In the genomic region with DNA sequence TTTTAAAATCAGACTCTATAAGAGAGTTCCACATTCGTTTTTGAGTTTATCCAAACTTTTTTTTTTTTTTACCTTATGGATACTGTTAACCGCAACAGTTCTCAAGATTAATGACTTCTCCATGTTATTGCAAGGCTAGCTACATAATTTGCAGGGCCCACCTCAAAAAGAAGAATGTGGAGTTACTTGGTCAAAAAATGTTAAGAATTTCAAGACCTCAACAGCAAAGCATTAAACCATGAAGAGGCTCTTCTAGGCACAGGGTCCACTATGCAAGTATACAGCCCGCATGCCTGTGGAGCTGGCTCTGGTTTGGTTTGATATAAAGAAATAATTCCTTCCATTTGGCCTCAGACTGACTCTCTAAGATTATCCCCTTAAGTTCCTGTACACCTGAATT, we compare ENCODE assay signal across 26 cellular contexts.
"Had no signal": no experiment of that assay in that cellular context is flagged by ENCODE, and none has a peak within 500 bp of the region (broad histone marks: within the 10 kb centered on the region; RNA-seq: fewer than 3 reads in every experiment).

No MANE protein-coding gene starts in this region.

- H3K27me3 Mint-ChIP-seq: stimulated activated naive CD8-positive, alpha-beta T cell treated with anti-CD3 and anti-CD28 coated beads, Interleukin-15, Interleukin-2, amounts not matched to agents 100 ng/mL and 50 ng/mL, for 24 hours had no signal

- H3K27ac Mint-ChIP-seq: naive thymus-derived CD8-positive, alpha-beta T cell; nephron; stimulated activated effector memory CD8-positive, alpha-beta T cell treated with anti-CD3 and anti-CD28 coated beads, Interleukin-12 subunit alpha, Interleukin-12 subunit beta, amount 100 ng/mL, for 72 hours; stimulated activated naive CD8-positive, alpha-beta T cell treated with anti-CD3 and anti-CD28 coated beads, Interleukin-15, Interleukin-2, amounts not matched to agents 100 ng/mL and 50 ng/mL, for 24 hours had no signal

- H3K27me3 ChIP-seq: hepatocyte, left lung, pancreas, spleen, suprapubic skin, tibial artery, uterus had no signal

- H3K36me3 Mint-ChIP-seq: naive thymus-derived CD8-positive, alpha-beta T cell; stimulated activated effector memory CD8-positive, alpha-beta T cell treated with anti-CD3 and anti-CD28 coated beads, Interleukin-12 subunit alpha, Interleukin-12 subunit beta, amount 100 ng/mL, for 72 hours had no signal

- H3K9me3 ChIP-seq: left lung, lower lobe of right lung, pancreas, prostate gland, suprapubic skin, thoracic aorta, tibial artery, uterus had no signal

- H3K4me3 ChIP-seq: hepatocyte, left lung, lower lobe of right lung, pancreas, prostate gland, spleen, suprapubic skin, thoracic aorta, tibial artery, uterus had no signal

- H3K27ac ChIP-seq: hepatocyte, left lung, lower lobe of right lung, pancreas, prostate gland, spleen, suprapubic skin, thoracic aorta, tibial artery, uterus had no signal

- H3K4me1 ChIP-seq: left lung, lower lobe of right lung, pancreas, prostate gland, spleen, suprapubic skin, tibial artery, uterus had no signal

- H3K36me3 ChIP-seq: left lung, lower lobe of right lung, pancreas, prostate gland, spleen, suprapubic skin, thoracic aorta, tibial artery, uterus had no signal

- H3K9me3 Mint-ChIP-seq: nephron; neural crest cell; stimulated activated effector memory CD8-positive, alpha-beta T cell treated with anti-CD3 and anti-CD28 coated beads, Interleukin-12 subunit alpha, Interleukin-12 subunit beta, amount 100 ng/mL, for 72 hours; stimulated activated naive CD8-positive, alpha-beta T cell treated with anti-CD3 and anti-CD28 coated beads, Interleukin-15, Interleukin-2, amounts not matched to agents 100 ng/mL and 50 ng/mL, for 24 hours had no signal

- DNase-seq: left colon; left lung; lower lobe of right lung; mammary epithelial cell; mesenchymal stem cell; midbrain; naive thymus-derived CD8-positive, alpha-beta T cell; nucleus accumbens; pancreas; posterior cingulate gyrus; retina; right cardiac atrium; small intestine; spleen; stimulated activated CD4-positive, alpha-beta T cell treated with anti-CD3 and anti-CD28 coated beads, Interleukin-4, amount 100 ng/mL, for 24 hours; stimulated activated naive CD4-positive, alpha-beta T cell; tibial artery; uterus had no signal

- H3K4me3 Mint-ChIP-seq: naive thymus-derived CD8-positive, alpha-beta T cell; nephron; neural crest cell; stimulated activated effector memory CD8-positive, alpha-beta T cell treated with anti-CD3 and anti-CD28 coated beads, Interleukin-12 subunit alpha, Interleukin-12 subunit beta, amount 100 ng/mL, for 72 hours; stimulated activated naive CD8-positive, alpha-beta T cell treated with anti-CD3 and anti-CD28 coated beads, Interleukin-15, Interleukin-2, amounts not matched to agents 100 ng/mL and 50 ng/mL, for 24 hours had no signal

- H3K4me1 Mint-ChIP-seq: naive thymus-derived CD8-positive, alpha-beta T cell; nephron; neural crest cell; stimulated activated effector memory CD8-positive, alpha-beta T cell treated with anti-CD3 and anti-CD28 coated beads, Interleukin-12 subunit alpha, Interleukin-12 subunit beta, amount 100 ng/mL, for 72 hours had no signal
